29 cellular contexts compared by ENCODE assay signal in genomic region chr9:4207476-4207875, GRCh38.
DNase-seq lines count a peak whose midpoint lies in the region; ATAC-seq and TF ChIP-seq lines count a peak whose summit lies in the region.
"Had no signal": no experiment of that assay in that cellular context is flagged by ENCODE, and none has a peak within 500 bp of the region (broad histone marks: within the 10 kb centered on the region; RNA-seq: fewer than 3 reads in every experiment).

No MANE protein-coding gene starts in this region.

- H3K27ac Mint-ChIP-seq in Calu3 (ENCODE audit: unreplicated experiment): peak overlapping the region; percentile 9
- H3K27ac Mint-ChIP-seq: activated CD8-positive, alpha-beta T cell treated with anti-CD3 and anti-CD28 coated beads for 36 hours; activated naive CD8-positive, alpha-beta T cell treated with anti-CD3 and anti-CD28 coated beads, Interleukin-2, amount 50 U/mL, for 24 hours; CD4-positive, alpha-beta memory T cell; stimulated activated effector memory CD8-positive, alpha-beta T cell treated with anti-CD3 and anti-CD28 coated beads, Interleukin-12 subunit alpha, Interleukin-12 subunit beta, amount 100 ng/mL, for 72 hours had no signal

- no peak for DNase-seq in Calu3
- DNase-seq in adipocyte (ENCODE audit: low read depth): no peak
- no peak for DNase-seq in right lobe of liver
- DNase-seq in stomach: no peak
- no peak for DNase-seq in ureter (ENCODE audit: low spot score)
- no peak for DNase-seq in activated naive CD4-positive, alpha-beta T cell treated with Interleukin-2 at 50 U/mL for 16 hours
- no peak for DNase-seq in NOMO-1 (lab: John Stamatoyannopoulos, UW; ENCODE audit: unreplicated experiment in 2 of 2)
- DNase-seq: activated CD4-positive, alpha-beta T cell treated with anti-CD3 and anti-CD28 coated beads for 1 hour; activated CD8-positive, alpha-beta T cell treated with anti-CD3 and anti-CD28 coated beads for 36 hours; activated gamma-delta T cell; activated naive CD8-positive, alpha-beta T cell treated with anti-CD3 and anti-CD28 coated beads, Interleukin-2, amount 50 U/mL, for 24 hours; activated T-cell treated with anti-CD3 and anti-CD28 coated beads for 4 hours; CD4-positive, alpha-beta memory T cell; DMS 273 treated with DMSO at 0.1 percent for 48 hours; effector CD4-positive, alpha-beta T cell; gastrocnemius medialis; NCI-H1694; NCI-H524 treated with DMSO at 0.1 percent for 48 hours; nephron progenitor cell; NK-92 treated with Interleukin-12 subunit alpha and Interleukin-12 subunit beta, amount 100 ng/mL, for 24 hours; posterior cingulate gyrus; SJCRH30; stimulated activated CD4-positive, alpha-beta T cell treated with anti-CD3 and anti-CD28 coated beads, Interleukin-1b, Interleukin-23, amount 100 ng/mL, for 48 hours; testis had no signal

- H3K36me3 ChIP-seq in adipocyte (ENCODE audit: control insufficient read depth, insufficient read depth, low read length, severe bottlenecking) (no peaks in the 10 kb centered on the region), right lobe of liver (no peaks in the 10 kb centered on the region), stomach (no peaks in the 10 kb centered on the region)
- H3K36me3 ChIP-seq: brain microvascular endothelial cell, gastrocnemius medialis, SJCRH30 had no signal

- no peak for TF ChIP-seq POLR2A in right lobe of liver (IDR thresholded peaks at IDR 0.05)
- TF ChIP-seq POLR2A in stomach (IDR thresholded peaks at IDR 0.05): no peak

- TF ChIP-seq CTCF in Calu3 (IDR thresholded peaks at IDR 0.05; ENCODE audit: unreplicated experiment) (no peak), right lobe of liver (IDR thresholded peaks at IDR 0.05) (no peak), stomach (IDR thresholded peaks at IDR 0.05) (no peak)

- H3K4me3 ChIP-seq in adipocyte (ENCODE audit: low read length) (peak overlapping the region; percentile 65), right lobe of liver (no peak overlapping the region), stomach (no peak overlapping the region)
- H3K4me3 ChIP-seq: gastrocnemius medialis, SJCRH30, testis had no signal

- H3K4me1 ChIP-seq in adipocyte (ENCODE audit: control insufficient read depth, insufficient read depth, low read length) (peaks cover 42% of the 10 kb centered on the region), right lobe of liver (peaks cover 0 to 14% (median 5%) of the 10 kb centered on the region in 4 donors), stomach (peaks cover 10 to 30% (median 15%) of the 10 kb centered on the region in 4 donors)
- H3K4me1 ChIP-seq: testis had no signal

- no peak for ATAC-seq in right lobe of liver
- no peak for ATAC-seq in HG02588 (IDR thresholded peaks at IDR 0.05; ENCODE audit: unreplicated experiment)
- ATAC-seq: activated CD8-positive, alpha-beta T cell treated with anti-CD3 and anti-CD28 coated beads for 36 hours; activated naive CD8-positive, alpha-beta T cell treated with anti-CD3 and anti-CD28 coated beads, Interleukin-2, amount 50 U/mL, for 24 hours; Panc1; stimulated activated effector memory CD8-positive, alpha-beta T cell treated with anti-CD3 and anti-CD28 coated beads, Interleukin-12 subunit alpha, Interleukin-12 subunit beta, amount 100 ng/mL, for 72 hours had no signal

- H3K9ac ChIP-seq in adipocyte (ENCODE audit: low read length): peak overlapping the region; percentile 78

- peaks cover 5% of the 10 kb centered on the region for H3K36me3 Mint-ChIP-seq in Calu3 (ENCODE audit: insufficient read depth, unreplicated experiment)
- H3K36me3 Mint-ChIP-seq: CD4-positive, alpha-beta memory T cell; stimulated activated effector memory CD8-positive, alpha-beta T cell treated with anti-CD3 and anti-CD28 coated beads, Interleukin-12 subunit alpha, Interleukin-12 subunit beta, amount 100 ng/mL, for 72 hours had no signal

- H3K27me3 Mint-ChIP-seq in Calu3 (ENCODE audit: unreplicated experiment): no peaks in the 10 kb centered on the region
- H3K27me3 Mint-ChIP-seq: activated CD8-positive, alpha-beta T cell treated with anti-CD3 and anti-CD28 coated beads for 36 hours; activated naive CD8-positive, alpha-beta T cell treated with anti-CD3 and anti-CD28 coated beads, Interleukin-2, amount 50 U/mL, for 24 hours had no signal

- no TSS peak for BruUV-seq in Calu3 (replicated peaks; lab: Mats Ljungman, UMichigan)

- H3K27me3 ChIP-seq in adipocyte (replicated peaks; ENCODE audit: control insufficient read depth, insufficient read depth, low read length) (no peaks in the 10 kb centered on the region), right lobe of liver (no peaks in the 10 kb centered on the region), stomach (no peaks in the 10 kb centered on the region)
- H3K27me3 ChIP-seq: brain microvascular endothelial cell, gastrocnemius medialis, SJCRH30, testis had no signal

- 87% methylated on average over 3 of the region's 3 CpGs for WGBS in right lobe of liver (ENCODE audit: insufficient coverage, low coverage, low lambda C conversion rate, missing lambda C conversion rate)
- 82 to 92% (median 84%) methylated on average over 3 of the region's 3 CpGs for WGBS in stomach, 5 donors

- H3K9me3 ChIP-seq in adipocyte (ENCODE audit: control insufficient read depth, low read length) (no peaks in the 10 kb centered on the region), right lobe of liver (no peaks in the 10 kb centered on the region), stomach (no peaks in the 10 kb centered on the region)
- H3K9me3 ChIP-seq: gastrocnemius medialis, SJCRH30, testis had no signal

- peaks cover 3% of the 10 kb centered on the region for H3K9me3 Mint-ChIP-seq in Calu3 (ENCODE audit: low read depth, unreplicated experiment)
- H3K9me3 Mint-ChIP-seq: activated CD8-positive, alpha-beta T cell treated with anti-CD3 and anti-CD28 coated beads for 36 hours; stimulated activated effector memory CD8-positive, alpha-beta T cell treated with anti-CD3 and anti-CD28 coated beads, Interleukin-12 subunit alpha, Interleukin-12 subunit beta, amount 100 ng/mL, for 72 hours had no signal

- intact Hi-C loops in Calu3 (cut with micrococcal nuclease; ENCODE audit: unreplicated experiment): no loop called here
- intact Hi-C loops in right lobe of liver (cut with DNase I): no loop called here
- intact Hi-C loops in stomach (cut with DNase I; ENCODE audit: low total_unique reads): no loop called here

- H3K27ac ChIP-seq in right lobe of liver (peak overlapping the region; percentile 40 to 88 (median 73)), stomach (peak overlapping the region in 3 of 5 donors; percentile 27 to 76 (median 30))
- H3K27ac ChIP-seq: brain microvascular endothelial cell, epithelial cell of prostate, SJCRH30 had no signal

- CTCF ChIA-PET in Calu3 (lab: Charles Lee): no interaction called here

- no peak for TF ChIP-seq EP300 in stomach (IDR thresholded peaks at IDR 0.05)

- H3K4me1 Mint-ChIP-seq in Calu3 (ENCODE audit: low read depth, unreplicated experiment): peaks cover 62% of the 10 kb centered on the region
- H3K4me1 Mint-ChIP-seq: activated naive CD8-positive, alpha-beta T cell treated with anti-CD3 and anti-CD28 coated beads, Interleukin-2, amount 50 U/mL, for 24 hours; CD4-positive, alpha-beta memory T cell; stimulated activated effector memory CD8-positive, alpha-beta T cell treated with anti-CD3 and anti-CD28 coated beads, Interleukin-12 subunit alpha, Interleukin-12 subunit beta, amount 100 ng/mL, for 72 hours had no signal

- H3K4me3 Mint-ChIP-seq in Calu3 (ENCODE audit: low read depth, unreplicated experiment): no peak overlapping the region
- H3K4me3 Mint-ChIP-seq: activated CD8-positive, alpha-beta T cell treated with anti-CD3 and anti-CD28 coated beads for 36 hours; activated naive CD8-positive, alpha-beta T cell treated with anti-CD3 and anti-CD28 coated beads, Interleukin-2, amount 50 U/mL, for 24 hours; CD4-positive, alpha-beta memory T cell; nephron progenitor cell; stimulated activated effector memory CD8-positive, alpha-beta T cell treated with anti-CD3 and anti-CD28 coated beads, Interleukin-12 subunit alpha, Interleukin-12 subunit beta, amount 100 ng/mL, for 72 hours had no signal
